Comparison of ENCODE assay signal across 17 cellular contexts in genomic region chr12:107264667-107265066, GRCh38.
A peak's percentile ranks its signal among the peaks of the same experiment; 100 is the strongest.
DNase-seq lines count a peak whose midpoint lies in the region; ATAC-seq and TF ChIP-seq lines count a peak whose summit lies in the region.
"Had no signal": no experiment of that assay in that cellular context is flagged by ENCODE, and none has a peak within 500 bp of the region (broad histone marks: within the 10 kb centered on the region; RNA-seq: fewer than 3 reads in every experiment).

No MANE protein-coding gene starts in this region.

- H3K4me2 ChIP-seq in mammary epithelial cell (ENCODE audit: insufficient read depth, low read depth, low read length), result peak overlapping the region; percentile 3
- H3K4me2 ChIP-seq: GM23338 had no signal

- DNase-seq in mammary epithelial cell (no peak), breast epithelium (ENCODE audit: low spot score in 2 of 2) (no peak), dermis blood vessel endothelial cell (peak; percentile 4), DMS153 treated with DMSO at 0.1 percent for 48 hours (lab: John Stamatoyannopoulos, UW; ENCODE audit: unreplicated experiment) (no peak), caudate nucleus (lab: John Stamatoyannopoulos, UW) (no peak)
- DNase-seq in CD8-positive, alpha-beta T cell, result peak in 1 of 7 experiments; percentile 24
- DNase-seq in activated CD8-positive, alpha-beta T cell treated with anti-CD3 and anti-CD28 coated beads, Interleukin-2, amount 10 ng/mL, durations not matched to agents 7 days and 5 days, result no peak
- DNase-seq: C1 segment of cervical spinal cord; CD8-positive, alpha-beta memory T cell; DMS 273 treated with DMSO at 0.1 percent for 48 hours; DMS53; DMS79 treated with DMSO at 0.1 percent for 48 hours; GF-D8; H9 had no signal

- no TSS peak for BruUV-seq in mammary epithelial cell (replicated peaks; lab: Mats Ljungman, UMichigan)

- H2AFZ ChIP-seq in mammary epithelial cell (ENCODE audit: low read depth, low read length), result no peak overlapping the region
- H2AFZ ChIP-seq: GM23338 had no signal

- POLR2A ChIA-PET in CD8-positive, alpha-beta T cell (lab: Charles Lee), result no interaction called here
- POLR2A ChIA-PET in activated CD8-positive, alpha-beta T cell treated with anti-CD3 and anti-CD28 coated beads, Interleukin-2, amount 10 ng/mL, durations not matched to agents 7 days and 5 days (lab: Charles Lee), result no interaction called here

- H3K9me3 ChIP-seq in mammary epithelial cell (replicated peaks; ENCODE audit: insufficient read depth, low read length), result no peaks in the 10 kb centered on the region
- H3K9me3 ChIP-seq in breast epithelium, result peaks cover 4 to 10% of the 10 kb centered on the region in 2 donors
- H3K9me3 ChIP-seq in CD8-positive, alpha-beta T cell (ENCODE audit: low read length), result no peaks in the 10 kb centered on the region

- WGBS in mammary epithelial cell (ENCODE audit: low coverage, missing lambda C conversion rate), result 67% methylated on average over 7 of the region's 7 CpGs

- no peak overlapping the region for H3K9ac ChIP-seq in mammary epithelial cell (ENCODE audit: insufficient read depth, low read length)

- H3K4me3 ChIP-seq in mammary epithelial cell (replicated peaks in 1 of 3; ENCODE audit: insufficient read depth in 1 of 3, low read depth in 2 of 3, low read length in 3 of 3) (no peak overlapping the region), breast epithelium (no peak overlapping the region)
- no peak overlapping the region for H3K4me3 ChIP-seq in CD8-positive, alpha-beta T cell (ENCODE audit: low read depth, low read length)
- H3K4me3 ChIP-seq: GM23338 had no signal

- no peaks in the 10 kb centered on the region for H3K79me2 ChIP-seq in mammary epithelial cell (ENCODE audit: insufficient read depth, low read length)

- CTCF ChIA-PET in mammary epithelial cell (lab: Charles Lee; ENCODE audit: low non-redundant PET), result no interaction called here
- CTCF ChIA-PET in CD8-positive, alpha-beta T cell (lab: Charles Lee), result no interaction called here
- CTCF ChIA-PET in activated CD8-positive, alpha-beta T cell treated with anti-CD3 and anti-CD28 coated beads, Interleukin-2, amount 10 ng/mL, durations not matched to agents 7 days and 5 days (lab: Charles Lee), result no interaction called here

- H4K20me1 ChIP-seq in mammary epithelial cell (ENCODE audit: insufficient read depth, low read length), result no peaks in the 10 kb centered on the region

- peak overlapping the region; percentile 42 for H3K4me3 Mint-ChIP-seq in CD8-positive, alpha-beta T cell
- H3K4me3 Mint-ChIP-seq in activated CD8-positive, alpha-beta T cell treated with anti-CD3 and anti-CD28 coated beads, Interleukin-2, amount 10 ng/mL, durations not matched to agents 7 days and 5 days, result no peak overlapping the region
- H3K4me3 Mint-ChIP-seq: GM23338, H9 had no signal

- ATAC-seq in CD8-positive, alpha-beta T cell, result peak; percentile 63
- peak; percentile 64 for ATAC-seq in activated CD8-positive, alpha-beta T cell treated with anti-CD3 and anti-CD28 coated beads, Interleukin-2, amount 10 ng/mL, durations not matched to agents 7 days and 5 days
- no peak for ATAC-seq in SK-N-SH treated with all-trans-retinoic acid at 6 μM for 48 hours
- ATAC-seq: GM23338, HCT116 had no signal

- peak overlapping the region; percentile 4 for H3K27ac Mint-ChIP-seq in CD8-positive, alpha-beta T cell
- H3K27ac Mint-ChIP-seq in activated CD8-positive, alpha-beta T cell treated with anti-CD3 and anti-CD28 coated beads, Interleukin-2, amount 10 ng/mL, durations not matched to agents 7 days and 5 days, result no peak overlapping the region
- H3K27ac Mint-ChIP-seq: GM23338, H9 had no signal

- H3K27me3 ChIP-seq in mammary epithelial cell (ENCODE audit: insufficient read depth, low read length) (no peaks in the 10 kb centered on the region), breast epithelium (peaks cover 0 to 4% of the 10 kb centered on the region in 2 donors)
- H3K27me3 ChIP-seq in CD8-positive, alpha-beta T cell (ENCODE audit: insufficient read depth, low read length), result no peaks in the 10 kb centered on the region

- peaks cover 10% of the 10 kb centered on the region for H3K9me3 Mint-ChIP-seq in CD8-positive, alpha-beta T cell
- no peaks in the 10 kb centered on the region for H3K9me3 Mint-ChIP-seq in activated CD8-positive, alpha-beta T cell treated with anti-CD3 and anti-CD28 coated beads, Interleukin-2, amount 10 ng/mL, durations not matched to agents 7 days and 5 days (ENCODE audit: insufficient read depth)
- H3K9me3 Mint-ChIP-seq: GM23338 had no signal

- TF ChIP-seq CTCF in mammary epithelial cell (conservative IDR thresholded peaks at IDR 0.05 in 1 of 2, IDR thresholded peaks at IDR 0.05 in 1 of 2; ENCODE audit: extremely low read depth in 1 of 2, insufficient read depth in 1 of 2, low read depth in 1 of 2, low read length in 2 of 2), result no peak
- TF ChIP-seq CTCF in breast epithelium (IDR thresholded peaks at IDR 0.05), result no peak
- no peak for TF ChIP-seq CTCF in CD8-positive, alpha-beta T cell (IDR thresholded peaks at IDR 0.05)

- no peaks in the 10 kb centered on the region for H3K27me3 Mint-ChIP-seq in CD8-positive, alpha-beta T cell (ENCODE audit: low read depth)
- peaks cover 3% of the 10 kb centered on the region for H3K27me3 Mint-ChIP-seq in activated CD8-positive, alpha-beta T cell treated with anti-CD3 and anti-CD28 coated beads, Interleukin-2, amount 10 ng/mL, durations not matched to agents 7 days and 5 days (ENCODE audit: low read depth)

- in situ Hi-C loops in mammary epithelial cell (cut with MboI; ENCODE audit: low sequenced_read_pairs in 2 of 2), result no loop called here

- TF ChIP-seq POLR2A in breast epithelium (IDR thresholded peaks at IDR 0.05), result no peak

- H3K4me1 ChIP-seq in mammary epithelial cell (ENCODE audit: insufficient read depth, low read length), result no peaks in the 10 kb centered on the region
- H3K4me1 ChIP-seq in breast epithelium, result no peaks in the 10 kb centered on the region
- H3K4me1 ChIP-seq in CD8-positive, alpha-beta T cell (ENCODE audit: insufficient read depth, low read length), result no peaks in the 10 kb centered on the region

- no peaks in the 10 kb centered on the region for H3K36me3 Mint-ChIP-seq in CD8-positive, alpha-beta T cell
- no peaks in the 10 kb centered on the region for H3K36me3 Mint-ChIP-seq in activated CD8-positive, alpha-beta T cell treated with anti-CD3 and anti-CD28 coated beads, Interleukin-2, amount 10 ng/mL, durations not matched to agents 7 days and 5 days (ENCODE audit: low read depth)

- intact Hi-C loops in mammary epithelial cell (cut with micrococcal nuclease), result no loop called here
- intact Hi-C loops in breast epithelium (cut with DNase I; ENCODE audit: low total_unique reads), result no loop called here
- intact Hi-C loops in CD8-positive, alpha-beta T cell (cut with DNase I, micrococcal nuclease), result no loop called here

- H3K4me1 Mint-ChIP-seq in CD8-positive, alpha-beta T cell (ENCODE audit: low read depth), result peaks cover 4% of the 10 kb centered on the region
- peaks cover 8% of the 10 kb centered on the region for H3K4me1 Mint-ChIP-seq in activated CD8-positive, alpha-beta T cell treated with anti-CD3 and anti-CD28 coated beads, Interleukin-2, amount 10 ng/mL, durations not matched to agents 7 days and 5 days (ENCODE audit: low read depth)
- H3K4me1 Mint-ChIP-seq: CD8-positive, alpha-beta memory T cell; GM23338; H9 had no signal

- no peak overlapping the region for H3K27ac ChIP-seq in mammary epithelial cell (ENCODE audit: insufficient read depth, low read depth, low read length)
- H3K27ac ChIP-seq in breast epithelium, result no peak overlapping the region
- H3K27ac ChIP-seq in CD8-positive, alpha-beta T cell (ENCODE audit: low read depth, low read length), result no peak overlapping the region
- H3K27ac ChIP-seq in caudate nucleus (ENCODE audit: low read depth, low read length), result no peak overlapping the region

- dilution Hi-C loops in mammary epithelial cell (cut with HindIII; ENCODE audit: low sequenced_read_pairs), result loop anchor here (5.0 kb wide), 1 partner anchor 37 kb away; no protein-coding TSS in a partner anchor

- H3K36me3 ChIP-seq in mammary epithelial cell (ENCODE audit: insufficient read depth, low read length) (no peaks in the 10 kb centered on the region), breast epithelium (no peaks in the 10 kb centered on the region)
- H3K36me3 ChIP-seq in CD8-positive, alpha-beta T cell (ENCODE audit: insufficient read depth, low read length), result no peaks in the 10 kb centered on the region

TF ChIP-seq in SK-N-SH treated with all-trans-retinoic acid at 6 μM for 48 hours, 23 proteins besides CTCF, POLR2A, EP300 and RAD21 (continues in another document):
- TF ChIP-seq CSRNP3 (CRISPR knock-in tag; IDR thresholded peaks at IDR 0.05), result no peak
- TF ChIP-seq ISL1 (CRISPR knock-in tag; IDR thresholded peaks at IDR 0.05), result no peak
- TF ChIP-seq ZNF70 (CRISPR knock-in tag; IDR thresholded peaks at IDR 0.05), result no peak
- no peak for TF ChIP-seq ZNF8 (CRISPR knock-in tag; IDR thresholded peaks at IDR 0.05)
- TF ChIP-seq PATZ1 (CRISPR knock-in tag; IDR thresholded peaks at IDR 0.05; ENCODE audit: borderline replicate concordance), result no peak
- TF ChIP-seq ZFP30 (CRISPR knock-in tag; IDR thresholded peaks at IDR 0.05), result no peak
